ENCODE assay signal across 12 cellular contexts in genomic region chr22:48444320-48445112, GRCh38.
DNase-seq lines count a peak whose midpoint lies in the region; ATAC-seq lines count a peak whose summit lies in the region.
"Had no signal": no experiment of that assay in that cellular context is flagged by ENCODE, and none has a peak within 500 bp of the region (broad histone marks: within the 10 kb centered on the region; RNA-seq: fewer than 3 reads in every experiment).

No MANE protein-coding gene starts in this region.

- DNase-seq in COLO668 (lab: John Stamatoyannopoulos, UW; ENCODE audit: unreplicated experiment): peak; percentile 51
- DNase-seq in GM19240 (ENCODE audit: insufficient read length, low spot score): peak; percentile 28
- DNase-seq in SW480 (ENCODE audit: low spot score): peak; percentile 73
- no peak for DNase-seq in 8988T
- DNase-seq in NK-92 (lab: John Stamatoyannopoulos, UW; ENCODE audit: unreplicated experiment): no peak
- DNase-seq in MG63: no peak
- DNase-seq in NCI-H748 (lab: John Stamatoyannopoulos, UW; ENCODE audit: unreplicated experiment): no peak
- DNase-seq: amniotic stem cell, natural killer cell, NCI-H1105 treated with DMSO at 0.1 percent for 48 hours, Right ventricle myocardium superior had no signal

- no peaks in the 10 kb centered on the region for H3K27me3 ChIP-seq in MG63

- ATAC-seq in HG02973 (IDR thresholded peaks at IDR 0.05; ENCODE audit: unreplicated experiment): peak; percentile 54
- ATAC-seq: natural killer cell had no signal

- no peak overlapping the region for H3K4me3 ChIP-seq in MG63

- no peaks in the 10 kb centered on the region for H3K9me3 ChIP-seq in MG63

- no peaks in the 10 kb centered on the region for H3K36me3 ChIP-seq in MG63

Comparison
In these comparisons a context has a peak if more than half of its experiments do, and no peak if none do; other contexts are left out.
1. DNase-seq: peak in COLO668 (single experiment), GM19240 (single experiment) and SW480 (single experiment); none in 8988T (single experiment), NK-92 (single experiment), MG63 (single experiment) and NCI-H748 (single experiment).